ENCODE assay signal across 11 cellular contexts in the genomic region with DNA sequence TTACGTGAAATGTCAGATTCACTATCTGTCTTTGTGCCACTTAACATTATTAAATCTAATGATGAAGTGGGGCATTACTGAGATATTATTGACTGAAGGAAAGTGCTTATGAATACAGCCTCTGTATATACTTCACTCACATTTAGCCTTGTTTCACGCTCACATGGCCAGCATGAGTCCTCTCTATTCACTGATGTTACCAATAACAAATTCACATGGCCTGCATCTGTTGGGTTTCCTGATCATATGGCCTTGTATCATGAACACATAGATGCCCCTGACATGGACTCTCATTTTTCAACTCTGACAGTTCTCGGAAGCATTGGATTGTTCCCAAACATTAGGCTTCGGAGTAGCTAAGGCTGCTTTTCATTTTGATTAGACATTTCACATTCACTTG.
DNase-seq lines count a peak whose midpoint lies in the region; ATAC-seq lines count a peak whose summit lies in the region.
"Had no signal": no experiment of that assay in that cellular context is flagged by ENCODE, and none has a peak within 500 bp of the region (broad histone marks: within the 10 kb centered on the region; RNA-seq: fewer than 3 reads in every experiment).

No MANE protein-coding gene starts in this region.

- peaks cover 10% of the 10 kb centered on the region for H3K4me1 Mint-ChIP-seq in activated CD4-positive, alpha-beta T cell treated with anti-CD3 and anti-CD28 coated beads for 36 hours
- H3K4me1 Mint-ChIP-seq in activated T-helper 1 cell treated with anti-CD3 and anti-CD28 coated beads, Interleukin-12 subunit alpha, Interleukin-12 subunit beta, Interleukin-2, Interleukin-4 antibody, amounts not matched to agents 30 ng/mL and 10 ng/mL and 1 ng/mL, durations not matched to agents 14 hours and 24 hours and 36 hours (ENCODE audit: low read depth): peaks cover 15% of the 10 kb centered on the region
- H3K4me1 Mint-ChIP-seq: CD8-positive, alpha-beta memory T cell had no signal

- ATAC-seq in activated CD4-positive, alpha-beta T cell treated with anti-CD3 and anti-CD28 coated beads for 36 hours: no peak
- no peak for ATAC-seq in HG03342 (IDR thresholded peaks at IDR 0.05; ENCODE audit: unreplicated experiment)

- H3K4me3 Mint-ChIP-seq in activated CD4-positive, alpha-beta T cell treated with anti-CD3 and anti-CD28 coated beads for 36 hours: no peak overlapping the region
- H3K4me3 Mint-ChIP-seq in activated T-helper 1 cell treated with anti-CD3 and anti-CD28 coated beads, Interleukin-12 subunit alpha, Interleukin-12 subunit beta, Interleukin-2, Interleukin-4 antibody, amounts not matched to agents 30 ng/mL and 10 ng/mL and 1 ng/mL, durations not matched to agents 14 hours and 24 hours and 36 hours: no peak overlapping the region
- H3K4me3 Mint-ChIP-seq: CD8-positive, alpha-beta memory T cell; H9 had no signal

- H3K36me3 Mint-ChIP-seq in activated CD4-positive, alpha-beta T cell treated with anti-CD3 and anti-CD28 coated beads for 36 hours (ENCODE audit: low read depth): no peaks in the 10 kb centered on the region
- peaks cover 26% of the 10 kb centered on the region for H3K36me3 Mint-ChIP-seq in activated T-helper 1 cell treated with anti-CD3 and anti-CD28 coated beads, Interleukin-12 subunit alpha, Interleukin-12 subunit beta, Interleukin-2, Interleukin-4 antibody, amounts not matched to agents 30 ng/mL and 10 ng/mL and 1 ng/mL, durations not matched to agents 14 hours and 24 hours and 36 hours (ENCODE audit: low read depth)
- H3K36me3 Mint-ChIP-seq: CD8-positive, alpha-beta memory T cell had no signal

- H3K27ac Mint-ChIP-seq in activated CD4-positive, alpha-beta T cell treated with anti-CD3 and anti-CD28 coated beads for 36 hours: peak overlapping the region; percentile 20
- peak overlapping the region; percentile 72 for H3K27ac Mint-ChIP-seq in activated T-helper 1 cell treated with anti-CD3 and anti-CD28 coated beads, Interleukin-12 subunit alpha, Interleukin-12 subunit beta, Interleukin-2, Interleukin-4 antibody, amounts not matched to agents 30 ng/mL and 10 ng/mL and 1 ng/mL, durations not matched to agents 14 hours and 24 hours and 36 hours

- CTCF ChIA-PET in activated CD4-positive, alpha-beta T cell treated with anti-CD3 and anti-CD28 coated beads for 36 hours (lab: Charles Lee): no interaction called here

- no peaks in the 10 kb centered on the region for H3K9me3 Mint-ChIP-seq in activated CD4-positive, alpha-beta T cell treated with anti-CD3 and anti-CD28 coated beads for 36 hours (ENCODE audit: low read depth)
- no peaks in the 10 kb centered on the region for H3K9me3 Mint-ChIP-seq in activated T-helper 1 cell treated with anti-CD3 and anti-CD28 coated beads, Interleukin-12 subunit alpha, Interleukin-12 subunit beta, Interleukin-2, Interleukin-4 antibody, amounts not matched to agents 30 ng/mL and 10 ng/mL and 1 ng/mL, durations not matched to agents 14 hours and 24 hours and 36 hours
- H3K9me3 Mint-ChIP-seq: CD8-positive, alpha-beta memory T cell; H9 had no signal

- POLR2A ChIA-PET in activated CD4-positive, alpha-beta T cell treated with anti-CD3 and anti-CD28 coated beads for 36 hours (lab: Charles Lee): no interaction called here

- intact Hi-C loops in activated CD4-positive, alpha-beta T cell treated with anti-CD3 and anti-CD28 coated beads for 36 hours (cut with DNase I, micrococcal nuclease): loop anchor here in 1 of 2 experiments (5.0 kb wide), 1 partner anchor 51 kb away; no protein-coding TSS in a partner anchor
- intact Hi-C loops in activated T-helper 1 cell treated with anti-CD3 and anti-CD28 coated beads, Interleukin-12 subunit alpha, Interleukin-12 subunit beta, Interleukin-2, Interleukin-4 antibody, amounts not matched to agents 30 ng/mL and 10 ng/mL and 1 ng/mL, durations not matched to agents 14 hours and 24 hours and 36 hours (cut with micrococcal nuclease): no loop called here

- DNase-seq in activated CD4-positive, alpha-beta T cell treated with anti-CD3 and anti-CD28 coated beads for 36 hours: no peak
- no peak for DNase-seq in activated CD4-positive, alpha-beta T cell treated with anti-CD3 and anti-CD28 coated beads, Interleukin-2, amount 50 U/mL, for 4 hours
- DNase-seq in COLO829 (ENCODE audit: low spot score) (peak; percentile 20), foreskin melanocyte (peak; percentile 98), DMS 273 treated with DMSO at 0.1 percent for 48 hours (lab: John Stamatoyannopoulos, UW) (no peak), KG1 (lab: John Stamatoyannopoulos, UW) (no peak)
- DNase-seq in activated T-helper 1 cell treated with anti-CD3 and anti-CD28 coated beads, Interleukin-12 subunit alpha, Interleukin-12 subunit beta, Interleukin-2, Interleukin-4 antibody, amounts not matched to agents 30 ng/mL and 10 ng/mL and 1 ng/mL, durations not matched to agents 14 hours and 24 hours and 36 hours (ENCODE audit: low spot score): no peak
- DNase-seq: CD8-positive, alpha-beta memory T cell; GM23248; H9 had no signal

- no peaks in the 10 kb centered on the region for H3K27me3 Mint-ChIP-seq in activated CD4-positive, alpha-beta T cell treated with anti-CD3 and anti-CD28 coated beads for 36 hours
- no peaks in the 10 kb centered on the region for H3K27me3 Mint-ChIP-seq in activated T-helper 1 cell treated with anti-CD3 and anti-CD28 coated beads, Interleukin-12 subunit alpha, Interleukin-12 subunit beta, Interleukin-2, Interleukin-4 antibody, amounts not matched to agents 30 ng/mL and 10 ng/mL and 1 ng/mL, durations not matched to agents 14 hours and 24 hours and 36 hours (ENCODE audit: insufficient read depth)

Comparison
In these comparisons a context has a peak if more than half of its experiments do, and no peak if none do; other contexts are left out.
1. DNase-seq: peak in COLO829 (single experiment) and foreskin melanocyte (single experiment); none in activated CD4-positive, alpha-beta T cell treated with anti-CD3 and anti-CD28 coated beads for 36 hours (single experiment), activated CD4-positive, alpha-beta T cell treated with anti-CD3 and anti-CD28 coated beads, Interleukin-2, amount 50 U/mL, for 4 hours (0 of 2), activated T-helper 1 cell treated with anti-CD3 and anti-CD28 coated beads, Interleukin-12 subunit alpha, Interleukin-12 subunit beta, Interleukin-2, Interleukin-4 antibody, amounts not matched to agents 30 ng/mL and 10 ng/mL and 1 ng/mL, durations not matched to agents 14 hours and 24 hours and 36 hours (single experiment), DMS 273 treated with DMSO at 0.1 percent for 48 hours (single experiment) and KG1 (single experiment).